In the genomic region with DNA sequence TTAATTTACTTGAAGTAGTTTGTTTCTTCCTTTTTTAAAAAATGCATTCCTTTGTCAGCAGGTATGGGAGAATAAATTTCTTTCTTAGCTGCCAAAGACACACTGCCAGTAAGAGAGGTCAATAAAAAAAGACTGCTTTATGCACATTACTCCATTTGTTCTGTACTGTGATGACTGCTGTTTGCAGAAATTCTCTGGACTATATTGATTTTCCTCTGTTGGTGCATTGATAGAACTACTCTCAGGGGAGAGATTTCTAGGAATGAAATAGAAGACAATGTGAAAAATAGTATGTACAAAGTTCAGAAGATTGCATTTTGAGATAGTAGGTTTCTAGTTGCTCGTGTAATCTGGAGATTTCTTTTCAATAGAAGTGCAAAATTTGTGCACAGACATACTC, we compare ENCODE assay signal across 5 cellular contexts. TPM values are rescaled to one million over a fixed set of nuclear protein-coding genes. Genes with fewer than 3 reads are reported as not detected.
"Had no signal": no experiment of that assay in that cellular context is flagged by ENCODE, and none has a peak within 500 bp of the region (broad histone marks: within the 10 kb centered on the region; RNA-seq: fewer than 3 reads in every experiment).

No MANE protein-coding gene starts in this region.

RNA-seq across cellular contexts. Expression of a gene that starts 7.6 kb away (rescaled TPM):
- total RNA-seq: HT-29, HT1080, IMR-90, K562 had no signal
- polyA plus RNA-seq: IgD-negative memory B cell, IMR-90 had no signal

RNA-seq across cellular contexts. Expression of a gene that starts 11.4 kb away (rescaled TPM):
- total RNA-seq: HT-29, K562 had no signal
